14 cellular contexts compared by ENCODE assay signal in genomic region chr17:59769891-59770290, GRCh38.
DNase-seq lines count a peak whose midpoint lies in the region; ATAC-seq, FAIRE-seq and TF ChIP-seq lines count a peak whose summit lies in the region.
"Had no signal": no experiment of that assay in that cellular context is flagged by ENCODE, and none has a peak within 500 bp of the region (broad histone marks: within the 10 kb centered on the region; RNA-seq: fewer than 3 reads in every experiment).

No MANE protein-coding gene starts in this region.

- FAIRE-seq in A549 (lab: Jason Lieb, UNC) = peak; percentile 18

- H3K4me3 Mint-ChIP-seq in GM23338 = no peak overlapping the region
- H3K4me3 Mint-ChIP-seq in activated T-helper 2 cell treated with anti-CD3 and anti-CD28 coated beads, Interferon-gamma antibody, Interleukin-2, Interleukin-4, amounts not matched to agents 10 μg/mL and 5 μg/mL and 100 μg/mL, durations not matched to agents 14 hours and 24 hours and 36 hours (ENCODE audit: low read depth) = no peak overlapping the region
- H3K4me3 Mint-ChIP-seq: activated T-helper 17 cell treated with anti-CD3 and anti-CD28 coated beads, Interleukin-2, amount 50 U/mL, for 72 hours had no signal

- no peak for ATAC-seq in A549
- no peak for ATAC-seq in GM23338
- ATAC-seq in GM19455 (IDR thresholded peaks at IDR 0.05; ENCODE audit: unreplicated experiment) = no peak
- no peak for ATAC-seq in HG02973 (IDR thresholded peaks at IDR 0.05; ENCODE audit: unreplicated experiment)
- ATAC-seq: activated T-helper 17 cell treated with anti-CD3 and anti-CD28 coated beads, Interleukin-2, amount 50 U/mL, for 72 hours had no signal

- no peaks in the 10 kb centered on the region for H3K9me3 ChIP-seq in A549
- no peaks in the 10 kb centered on the region for H3K9me3 ChIP-seq in WERI-Rb-1 (ENCODE audit: severe bottlenecking)

- CTCF ChIA-PET in A549 (lab: Yijun Ruan, JAX) = interaction anchor here (0.8 to 1.7 kb wide), 3 partner anchors 9 to 12 kb away, joined by 3 to 6 read pairs (median 5); no protein-coding TSS in a partner anchor

- no peak for TF ChIP-seq RAD21 in A549 (conservative IDR thresholded peaks at IDR 0.05 in 1 of 2, IDR thresholded peaks at IDR 0.05 in 1 of 2)

- no peak for DNase-seq in A549 (ENCODE audit: low read depth in 1 of 2, low spot score in 1 of 2)
- no peak for DNase-seq in GM23338 (ENCODE audit: low spot score)
- DNase-seq in activated T-helper 2 cell treated with anti-CD3 and anti-CD28 coated beads, Interferon-gamma antibody, Interleukin-2, Interleukin-4, amounts not matched to agents 10 μg/mL and 5 μg/mL and 100 μg/mL, durations not matched to agents 14 hours and 24 hours and 36 hours (ENCODE audit: low spot score) = no peak
- DNase-seq in kidney tubule cell (ENCODE audit: low spot score) = peak; percentile 54
- no peak for DNase-seq in WERI-Rb-1
- no peak for DNase-seq in NCI-H2107 treated with DMSO at 0.1 percent for 48 hours (lab: John Stamatoyannopoulos, UW; ENCODE audit: unreplicated experiment)
- DNase-seq: CD4-positive, alpha-beta memory T cell; mesendoderm; NCI-H226; SHP77 had no signal

- H4K20me1 ChIP-seq in GM23338 (replicated peaks; ENCODE audit: insufficient read depth) = no peaks in the 10 kb centered on the region

- intact Hi-C loops in activated T-helper 2 cell treated with anti-CD3 and anti-CD28 coated beads, Interferon-gamma antibody, Interleukin-2, Interleukin-4, amounts not matched to agents 10 μg/mL and 5 μg/mL and 100 μg/mL, durations not matched to agents 14 hours and 24 hours and 36 hours (cut with micrococcal nuclease) = no loop called here

- no peaks in the 10 kb centered on the region for H3K9me2 ChIP-seq in GM23338 (ENCODE audit: insufficient read depth)

- no peak overlapping the region for H2AFZ ChIP-seq in GM23338

- no peaks in the 10 kb centered on the region for H3F3A ChIP-seq in GM23338 (replicated peaks; ENCODE audit: low read depth)

- TF ChIP-seq CTCF in A549 (IDR thresholded peaks at IDR 0.05) (no peak), GM23338 (conservative IDR thresholded peaks at IDR 0.05; ENCODE audit: low read depth in 2 of 2) (no peak), WERI-Rb-1 (IDR thresholded peaks at IDR 0.05; ENCODE audit: low read depth, low read length) (no peak)

- peak overlapping the region; percentile 85 for H3K27ac Mint-ChIP-seq in GM23338
- H3K27ac Mint-ChIP-seq in activated T-helper 2 cell treated with anti-CD3 and anti-CD28 coated beads, Interferon-gamma antibody, Interleukin-2, Interleukin-4, amounts not matched to agents 10 μg/mL and 5 μg/mL and 100 μg/mL, durations not matched to agents 14 hours and 24 hours and 36 hours = peak overlapping the region; percentile 55
- H3K27ac Mint-ChIP-seq: activated T-helper 17 cell treated with anti-CD3 and anti-CD28 coated beads, Interleukin-2, amount 50 U/mL, for 72 hours; CD4-positive, alpha-beta memory T cell; progenitor cell of endocrine pancreas had no signal

- no peak overlapping the region for H3K4me3 ChIP-seq in A549
- no peak overlapping the region for H3K4me3 ChIP-seq in GM23338
- no peak overlapping the region for H3K4me3 ChIP-seq in WERI-Rb-1 (ENCODE audit: low read depth, low read length)

- no peaks in the 10 kb centered on the region for H3K27me3 ChIP-seq in GM23338 (ENCODE audit: insufficient read depth)
- no peaks in the 10 kb centered on the region for H3K27me3 ChIP-seq in WERI-Rb-1 (ENCODE audit: insufficient read depth, low read depth, severe bottlenecking)

- H3K27me3 Mint-ChIP-seq in GM23338 (ENCODE audit: insufficient read depth, low read depth, poor library complexity) = no peaks in the 10 kb centered on the region
- no peaks in the 10 kb centered on the region for H3K27me3 Mint-ChIP-seq in activated T-helper 2 cell treated with anti-CD3 and anti-CD28 coated beads, Interferon-gamma antibody, Interleukin-2, Interleukin-4, amounts not matched to agents 10 μg/mL and 5 μg/mL and 100 μg/mL, durations not matched to agents 14 hours and 24 hours and 36 hours (ENCODE audit: low read depth)
- H3K27me3 Mint-ChIP-seq: activated T-helper 17 cell treated with anti-CD3 and anti-CD28 coated beads, Interleukin-2, amount 50 U/mL, for 72 hours; CD4-positive, alpha-beta memory T cell; progenitor cell of endocrine pancreas had no signal

- H3K27ac ChIP-seq in A549 (peak overlapping the region; percentile 71 to 76; a peak in 4 of 6 replicates), GM23338 (ENCODE audit: low read depth) (no peak overlapping the region; the same call in 1 of the 2 replicates), WERI-Rb-1 (no peak overlapping the region)

- H3K4me1 Mint-ChIP-seq in GM23338 = peaks cover 4% of the 10 kb centered on the region; the same call in 2 of the 3 replicates
- peaks cover 22% of the 10 kb centered on the region for H3K4me1 Mint-ChIP-seq in activated T-helper 2 cell treated with anti-CD3 and anti-CD28 coated beads, Interferon-gamma antibody, Interleukin-2, Interleukin-4, amounts not matched to agents 10 μg/mL and 5 μg/mL and 100 μg/mL, durations not matched to agents 14 hours and 24 hours and 36 hours (ENCODE audit: low read depth)
- H3K4me1 Mint-ChIP-seq: CD4-positive, alpha-beta memory T cell had no signal

- WGBS in A549 (ENCODE audit: missing lambda C conversion rate) = 11% methylated on average over 1 of the region's 1 CpG

- H3K4me2 ChIP-seq in A549 = peak overlapping the region; percentile 45
- no peak overlapping the region for H3K4me2 ChIP-seq in GM23338

- peaks cover 10% of the 10 kb centered on the region; the same call in 2 of the 3 replicates for H3K36me3 Mint-ChIP-seq in GM23338 (ENCODE audit: low read depth)
- H3K36me3 Mint-ChIP-seq in activated T-helper 2 cell treated with anti-CD3 and anti-CD28 coated beads, Interferon-gamma antibody, Interleukin-2, Interleukin-4, amounts not matched to agents 10 μg/mL and 5 μg/mL and 100 μg/mL, durations not matched to agents 14 hours and 24 hours and 36 hours (ENCODE audit: low read depth) = peaks cover 64% of the 10 kb centered on the region

- no peak for TF ChIP-seq POLR2A in A549 (IDR thresholded peaks at IDR 0.05; ENCODE audit: low read length)

- H3K9me3 Mint-ChIP-seq in GM23338 = no peaks in the 10 kb centered on the region
- H3K9me3 Mint-ChIP-seq in activated T-helper 2 cell treated with anti-CD3 and anti-CD28 coated beads, Interferon-gamma antibody, Interleukin-2, Interleukin-4, amounts not matched to agents 10 μg/mL and 5 μg/mL and 100 μg/mL, durations not matched to agents 14 hours and 24 hours and 36 hours = no peaks in the 10 kb centered on the region
- H3K9me3 Mint-ChIP-seq: activated T-helper 17 cell treated with anti-CD3 and anti-CD28 coated beads, Interleukin-2, amount 50 U/mL, for 72 hours; CD4-positive, alpha-beta memory T cell had no signal

- H3K4me1 ChIP-seq in A549 (peaks cover 53% of the 10 kb centered on the region), GM23338 (ENCODE audit: insufficient read depth) (no peaks in the 10 kb centered on the region)

- no peaks in the 10 kb centered on the region for H3K79me2 ChIP-seq in GM23338 (replicated peaks; ENCODE audit: insufficient read depth)

- no peak for TF ChIP-seq EP300 in A549 (IDR thresholded peaks at IDR 0.05)

- POLR2A ChIA-PET in A549 (lab: Yijun Ruan, JAX) = interaction anchor here (1.1 to 2.6 kb wide), 3 partner anchors 68 to 73 kb away, joined by 4 to 11 read pairs (median 10); no protein-coding TSS in a partner anchor

- H3K36me3 ChIP-seq in GM23338 (ENCODE audit: insufficient read depth) (no peaks in the 10 kb centered on the region), WERI-Rb-1 (peaks cover 26% of the 10 kb centered on the region)

TF ChIP-seq in A549, 52 proteins besides CTCF, POLR2A, EP300 and RAD21:
- no peak for TF ChIP-seq FOXS1 (CRISPR knock-in tag; IDR thresholded peaks at IDR 0.05)
- peak; percentile 40; the same call in 1 of the 2 replicates for TF ChIP-seq JUNB (IDR thresholded peaks at IDR 0.05)
- no peak for TF ChIP-seq ZSCAN20 (CRISPR knock-in tag; IDR thresholded peaks at IDR 0.05)
- no peak for TF ChIP-seq E2F6 (IDR thresholded peaks at IDR 0.05; ENCODE audit: borderline replicate concordance, low read depth)
- TF ChIP-seq ZFP36 (IDR thresholded peaks at IDR 0.05; ENCODE audit: borderline replicate concordance, partially characterized antibody) = no peak
- no peak for TF ChIP-seq FOSL2 (IDR thresholded peaks at IDR 0.05)
- TF ChIP-seq FOSL2 (CRISPR knock-in tag; IDR thresholded peaks at IDR 0.05) = peak; percentile 66
- TF ChIP-seq JUN (IDR thresholded peaks at IDR 0.05) = no peak
TF ChIP-seq in A549: peak in this region for 2.

TF ChIP-seq in GM23338, 12 proteins besides CTCF, POLR2A, EP300 and RAD21 (continues in another document):
- TF ChIP-seq CREB1 (CRISPR knock-in tag; IDR thresholded peaks at IDR 0.05; ENCODE audit: low read depth) = no peak
- TF ChIP-seq ZNF331 (CRISPR knock-in tag; IDR thresholded peaks at IDR 0.05; ENCODE audit: low read depth) = no peak

Comparison
In these comparisons a context has a peak if more than half of its experiments do, and no peak if none do; other contexts are left out.
1. H3K27ac ChIP-seq: peak in A549 (2 of 2); none in GM23338 (single experiment) and WERI-Rb-1 (single experiment).